In genomic region chr1:6723621-6724428, GRCh38 we compare ENCODE assay signal across 25 cellular contexts. TPM values are rescaled to one million over a fixed set of nuclear protein-coding genes. Genes with fewer than 3 reads are reported as not detected.
DNase-seq lines count a peak whose midpoint lies in the region; ATAC-seq and TF ChIP-seq lines count a peak whose summit lies in the region.
"Had no signal": no experiment of that assay in that cellular context is flagged by ENCODE, and none has a peak within 500 bp of the region (broad histone marks: within the 10 kb centered on the region; RNA-seq: fewer than 3 reads in every experiment).

No MANE protein-coding gene starts in this region.

- no peak overlapping the region for H2BK15ac ChIP-seq in mesendoderm (replicated peaks; ENCODE audit: low read depth)

- H2AK5ac ChIP-seq in mesendoderm (ENCODE audit: low read length) = no peak overlapping the region

- no peak for ATAC-seq in SK-N-SH treated with all-trans-retinoic acid at 6 μM for 48 hours
- ATAC-seq: GM12878; left colon; psoas muscle; stimulated activated naive CD8-positive, alpha-beta T cell treated with anti-CD3 and anti-CD28 coated beads, Interleukin-15, Interleukin-2, amounts not matched to agents 100 U/mL and 50 U/mL, for 24 hours had no signal

- no peak overlapping the region for H3K18ac ChIP-seq in mesendoderm (ENCODE audit: low read length)

- H3K56ac ChIP-seq in mesendoderm (ENCODE audit: low read length) = no peak overlapping the region

- intact Hi-C loops in testis (cut with DNase I; ENCODE audit: low total_unique reads) = loop anchor here (10.0 kb wide), 2 partner anchors 351 to 491 kb away; no protein-coding TSS in a partner anchor

- 93% methylated on average over 17 of the region's 17 CpGs for WGBS in SK-N-SH (ENCODE audit: low lambda C conversion rate)
- WGBS in smooth muscle cell (ENCODE audit: low lambda C conversion rate) = 90% methylated on average over 17 of the region's 17 CpGs
- WGBS in mesendoderm (ENCODE audit: extremely low coverage, insufficient coverage, low lambda C conversion rate) = no CpG with 5 or more reads among the region's 17 CpGs
- 74 to 86% methylated on average over 17 of the region's 17 CpGs for WGBS in testis, 2 donors

- peak overlapping the region in 1 of 2 experiments; percentile 73; a peak in 2 of 4 replicates for H3K27ac ChIP-seq in SK-N-SH (ENCODE audit: low read depth in 2 of 2, low read length in 1 of 2)
- H3K27ac ChIP-seq in brain microvascular endothelial cell = peak overlapping the region; percentile 72
- peak overlapping the region; percentile 10 for H3K27ac ChIP-seq in smooth muscle cell (ENCODE audit: low read depth)
- H3K27ac ChIP-seq in mesendoderm (ENCODE audit: low read depth, low read length) = no peak overlapping the region
- H3K27ac ChIP-seq in testis = no peak overlapping the region
- H3K27ac ChIP-seq: 22Rv1, esophagus squamous epithelium, psoas muscle, WERI-Rb-1 had no signal

- in situ Hi-C loops in brain microvascular endothelial cell (cut with HindIII; ENCODE audit: low pct_ligation_motif_present, low sequenced_read_pairs) = loop anchor here (25.0 kb wide), 2 partner anchors 163 to 488 kb away; no protein-coding TSS in a partner anchor

- no peak overlapping the region for H3K4ac ChIP-seq in mesendoderm (ENCODE audit: low read depth, low read length)

- H3F3A ChIP-seq in SK-N-SH (replicated peaks; ENCODE audit: insufficient read depth) = no peaks in the 10 kb centered on the region
- H3F3A ChIP-seq in smooth muscle cell (ENCODE audit: low read depth) = no peaks in the 10 kb centered on the region

- no peaks in the 10 kb centered on the region for H3K79me1 ChIP-seq in mesendoderm (ENCODE audit: low read length)

- H2AFZ ChIP-seq in SK-N-SH (ENCODE audit: low read depth) (peak overlapping the region; percentile 66; the same call in 1 of the 2 replicates), smooth muscle cell (ENCODE audit: low read depth) (no peak overlapping the region)

- H3K4me2 ChIP-seq in SK-N-SH = no peak overlapping the region
- no peak overlapping the region for H3K4me2 ChIP-seq in smooth muscle cell
- H3K4me2 ChIP-seq in mesendoderm (ENCODE audit: low read length) = no peak overlapping the region

- no peak overlapping the region for H2BK5ac ChIP-seq in mesendoderm (ENCODE audit: low read length)

- no peak for TF ChIP-seq RAD21 in SK-N-SH (IDR thresholded peaks at IDR 0.05; ENCODE audit: low read length)

- H3K4me3 ChIP-seq in SK-N-SH (ENCODE audit: low read depth in 2 of 2, low read length in 1 of 2) = no peak overlapping the region
- H3K4me3 ChIP-seq in brain microvascular endothelial cell (ENCODE audit: low read depth, low read length) = no peak overlapping the region
- no peak overlapping the region for H3K4me3 ChIP-seq in smooth muscle cell
- no peak overlapping the region for H3K4me3 ChIP-seq in mesendoderm (ENCODE audit: low read length)
- H3K4me3 ChIP-seq in testis = no peak overlapping the region
- H3K4me3 ChIP-seq: esophagus squamous epithelium, GM12878, psoas muscle had no signal

- H3K79me2 ChIP-seq in SK-N-SH (ENCODE audit: insufficient read depth) (no peaks in the 10 kb centered on the region), smooth muscle cell (ENCODE audit: low read depth) (no peaks in the 10 kb centered on the region), mesendoderm (ENCODE audit: control insufficient read depth, insufficient read depth, low read length) (no peaks in the 10 kb centered on the region)

- H3K9me2 ChIP-seq in SK-N-SH = no peaks in the 10 kb centered on the region

- H4K20me1 ChIP-seq in SK-N-SH (ENCODE audit: insufficient read depth) (no peaks in the 10 kb centered on the region), smooth muscle cell (ENCODE audit: low read depth) (no peaks in the 10 kb centered on the region)

- no peak overlapping the region for H3K23ac ChIP-seq in mesendoderm (ENCODE audit: low read length)

- POLR2A ChIA-PET in SK-N-SH (lab: Yijun Ruan, JAX) = no interaction called here

- no peak overlapping the region for H4K5ac ChIP-seq in mesendoderm (ENCODE audit: low read length)

- H3K36me3 ChIP-seq in SK-N-SH (replicated peaks in 1 of 2; ENCODE audit: control insufficient read depth in 1 of 2, insufficient read depth in 2 of 2, low read length in 1 of 2) (no peaks in the 10 kb centered on the region), brain microvascular endothelial cell (replicated peaks) (no peaks in the 10 kb centered on the region), smooth muscle cell (ENCODE audit: low read depth) (no peaks in the 10 kb centered on the region), mesendoderm (ENCODE audit: control insufficient read depth, insufficient read depth, low read length) (no peaks in the 10 kb centered on the region), testis (ENCODE audit: low read depth, missing control alignments) (no peaks in the 10 kb centered on the region)
- H3K36me3 ChIP-seq: esophagus squamous epithelium, WERI-Rb-1 had no signal

- TF ChIP-seq EP300 in SK-N-SH (IDR thresholded peaks at IDR 0.05; ENCODE audit: borderline replicate concordance in 1 of 2, low read depth in 1 of 2, low read length in 1 of 2) = no peak

- TF ChIP-seq CTCF in SK-N-SH (IDR thresholded peaks at IDR 0.05) (no peak), brain microvascular endothelial cell (IDR thresholded peaks at IDR 0.05; ENCODE audit: low read depth, low read length, missing control alignments) (no peak), smooth muscle cell (IDR thresholded peaks at IDR 0.05; ENCODE audit: borderline replicate concordance, insufficient read depth, poor library complexity, severe bottlenecking) (no peak), testis (IDR thresholded peaks at IDR 0.05) (no peak)

- H3K4me1 ChIP-seq in SK-N-SH (ENCODE audit: control insufficient read depth in 1 of 2, insufficient read depth in 2 of 2, low read depth in 1 of 2, low read length in 1 of 2) = 0 out of 4 replicates have a peak, but pooled peaks cover 0 to 2% of the 10 kb centered on the region in 2 experiments
- H3K4me1 ChIP-seq in smooth muscle cell (ENCODE audit: low read depth) = no peaks in the 10 kb centered on the region
- H3K4me1 ChIP-seq in mesendoderm (ENCODE audit: control insufficient read depth, low read depth, low read length) = no peaks in the 10 kb centered on the region
- H3K4me1 ChIP-seq in testis = peaks cover 6% of the 10 kb centered on the region

- CTCF ChIA-PET in SK-N-SH (lab: Yijun Ruan, JAX) = interaction anchor here (0.9 to 1.2 kb wide), 3 partner anchors 11 to 346 kb away, joined by 3 read pairs; partner anchors contain the start of gene DNAJC11

- H3K27me3 ChIP-seq in SK-N-SH (ENCODE audit: insufficient read depth) = no peaks in the 10 kb centered on the region
- H3K27me3 ChIP-seq in brain microvascular endothelial cell (replicated peaks) = no peaks in the 10 kb centered on the region
- no peaks in the 10 kb centered on the region for H3K27me3 ChIP-seq in smooth muscle cell (ENCODE audit: low read depth)
- no peaks in the 10 kb centered on the region for H3K27me3 ChIP-seq in mesendoderm (ENCODE audit: insufficient read depth, low read length, poor library complexity)
- H3K27me3 ChIP-seq in testis = no peaks in the 10 kb centered on the region
- H3K27me3 ChIP-seq: esophagus squamous epithelium had no signal

- H2BK120ac ChIP-seq in mesendoderm (ENCODE audit: low read depth, low read length) = no peak overlapping the region

- H4K8ac ChIP-seq in mesendoderm (ENCODE audit: low read depth, low read length) = no peak overlapping the region

- TF ChIP-seq POLR2A in testis (IDR thresholded peaks at IDR 0.05) = no peak

- DNase-seq in SK-N-SH = no peak
- no peak for DNase-seq in brain microvascular endothelial cell
- DNase-seq in lung microvascular endothelial cell (ENCODE audit: low read depth in 2 of 2) = peak; percentile 13 to 74
- DNase-seq in smooth muscle cell (lab: John Stamatoyannopoulos, UW; ENCODE audit: unreplicated experiment) = no peak
- DNase-seq in mesendoderm = no peak
- DNase-seq in T-helper 2 cell = no peak
- DNase-seq in testis = no peak
- DNase-seq: activated CD4-positive, alpha-beta T cell treated with anti-CD3 and anti-CD28 coated beads, Interleukin-2, amount 50 U/mL, for 4 hours; activated CD8-positive, alpha-beta memory T cell treated with anti-CD3 and anti-CD28 coated beads, Interleukin-2, amount 50 U/mL, for 48 hours; activated naive CD8-positive, alpha-beta T cell treated with anti-CD3 and anti-CD28 coated beads, Interleukin-2, amount 10 ng/mL, durations not matched to agents 7 days and 5 days; DMS79 treated with DMSO at 0.1 percent for 48 hours; effector memory CD4-positive, alpha-beta T cell; esophagus squamous epithelium; left colon; NCI-H1092; NCI-H2029; NCI-H345; psoas muscle; small intestine; stimulated activated CD4-positive, alpha-beta T cell treated with anti-CD3 and anti-CD28 coated beads, Interleukin-4, amount 100 ng/mL, for 1 hour; stimulated activated naive CD8-positive, alpha-beta T cell treated with anti-CD3 and anti-CD28 coated beads, Interleukin-15, Interleukin-2, amounts not matched to agents 100 U/mL and 50 U/mL, for 24 hours; WERI-Rb-1 had no signal

- H3K9ac ChIP-seq in SK-N-SH (no peak overlapping the region), smooth muscle cell (ENCODE audit: low read depth) (no peak overlapping the region), mesendoderm (ENCODE audit: low read length) (no peak overlapping the region)

- H3K9me3 ChIP-seq in SK-N-SH = no peaks in the 10 kb centered on the region
- H3K9me3 ChIP-seq in smooth muscle cell (replicated peaks; ENCODE audit: low read depth) = no peaks in the 10 kb centered on the region
- H3K9me3 ChIP-seq in testis = no peaks in the 10 kb centered on the region
- H3K9me3 ChIP-seq: esophagus squamous epithelium, psoas muscle had no signal

TF ChIP-seq in SK-N-SH, 30 proteins besides CTCF, POLR2A, EP300 and RAD21 (continues in another document):
- TF ChIP-seq RFX5 (IDR thresholded peaks at IDR 0.05; ENCODE audit: low read length) (no peak), YY1 (IDR thresholded peaks at IDR 0.05; ENCODE audit: low read depth) (no peak), TAF1 (IDR thresholded peaks at IDR 0.05; ENCODE audit: borderline replicate concordance, low read depth, low read length) (no peak), FOXM1 (IDR thresholded peaks at IDR 0.05; ENCODE audit: low read depth) (no peak)

TF ChIP-seq in SK-N-SH treated with all-trans-retinoic acid at 6 μM for 48 hours, 23 proteins besides CTCF, POLR2A, EP300 and RAD21 (continues in another document):
- TF ChIP-seq BACH2 (CRISPR knock-in tag; IDR thresholded peaks at IDR 0.05; ENCODE audit: borderline replicate concordance) (no peak), PPARA (CRISPR knock-in tag; IDR thresholded peaks at IDR 0.05; ENCODE audit: borderline replicate concordance) (no peak), GLIS3 (CRISPR knock-in tag; IDR thresholded peaks at IDR 0.05) (no peak), TOX (CRISPR knock-in tag; IDR thresholded peaks at IDR 0.05; ENCODE audit: borderline replicate concordance) (no peak)

RNA-seq across cellular contexts. Expression of gene DNAJC11, which starts 22.2 kb away (rescaled TPM):
- polyA plus RNA-seq in SK-N-SH (2012; rRNA removed) = 35.5 and 38.2 TPM in 2 replicates
- polyA plus RNA-seq in SK-N-SH (2012; cell fraction: cytosol; rRNA removed) = 29.5 and 29.9 TPM in 2 replicates
- 71.0 and 76.7 TPM in 2 replicates for polyA plus RNA-seq in SK-N-SH (2012; cell fraction: nucleus; rRNA removed)
- 32.5 and 41.1 TPM in 2 replicates for total RNA-seq in lung microvascular endothelial cell
- total RNA-seq in smooth muscle cell = 25.5 and 34.2 TPM in 2 replicates
- polyA plus RNA-seq in smooth muscle cell = 35.7 and 41.8 TPM in 2 replicates
- 83.5 TPM for polyA plus RNA-seq in mesendoderm (2013, experiment 1 of 2)
- polyA plus RNA-seq in mesendoderm (2013, experiment 2 of 2) = 82.1 TPM
- total RNA-seq in testis = 10 to 100 TPM; 52.7 to 53.3 TPM
- polyA plus RNA-seq in testis (ENCODE audit: insufficient read depth, low read depth, low replicate concordance) = 41.5 TPM

Comparison
In these comparisons a context has a peak if more than half of its experiments do, and no peak if none do; other contexts are left out.
1. DNase-seq: peak in lung microvascular endothelial cell (2 of 2); none in SK-N-SH (single experiment), brain microvascular endothelial cell (single experiment), smooth muscle cell (single experiment), mesendoderm (single experiment), T-helper 2 cell (0 of 5) and testis (single experiment).
2. H3K27ac ChIP-seq: peak in brain microvascular endothelial cell (single experiment) and smooth muscle cell (single experiment); none in mesendoderm (single experiment) and testis (0 of 2).